Comparison of ENCODE assay signal across 9 cellular contexts in the genomic region with DNA sequence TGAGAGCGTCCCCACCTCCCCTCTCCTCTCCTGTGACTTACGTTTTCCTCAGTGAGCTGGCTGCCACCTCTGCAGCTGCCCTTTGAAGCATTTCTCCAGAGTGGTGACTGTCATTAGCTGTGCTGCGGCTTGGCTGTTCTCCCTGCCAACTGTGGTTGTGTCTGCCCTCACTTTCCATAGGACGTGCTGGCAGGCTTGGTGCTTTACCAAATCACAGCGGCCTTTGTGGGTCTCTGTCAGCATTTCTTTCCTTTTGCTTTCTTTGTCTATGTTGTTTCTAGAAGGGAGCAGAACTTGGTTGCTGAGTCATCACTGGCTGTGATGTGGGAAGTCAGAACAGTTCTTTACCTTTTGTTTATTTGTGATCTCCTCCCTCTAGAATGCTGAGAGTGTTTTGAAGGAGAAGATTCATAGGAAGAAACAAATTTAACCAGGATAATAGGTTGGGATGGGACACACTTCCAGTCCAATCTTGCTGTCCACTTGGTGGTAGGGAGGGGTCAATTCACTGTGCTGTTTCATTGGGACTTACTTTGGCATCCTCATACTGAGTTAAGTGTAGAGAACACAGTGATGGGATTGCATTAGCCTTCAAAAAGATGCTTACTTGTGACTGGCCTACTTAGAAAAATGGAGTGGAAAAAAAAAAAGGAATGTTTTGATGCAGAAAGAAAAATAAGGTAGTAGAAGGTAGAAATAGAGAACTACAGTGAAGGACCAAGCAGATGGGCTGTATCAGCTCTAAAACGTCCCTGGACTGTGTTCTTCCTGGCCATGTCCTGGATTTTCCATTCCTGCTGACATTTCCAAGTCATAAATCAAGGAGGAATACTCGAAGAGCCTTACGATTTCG.
DNase-seq lines count a peak whose midpoint lies in the region; ATAC-seq and TF ChIP-seq lines count a peak whose summit lies in the region.
"Had no signal": no experiment of that assay in that cellular context is flagged by ENCODE, and none has a peak within 500 bp of the region (broad histone marks: within the 10 kb centered on the region; RNA-seq: fewer than 3 reads in every experiment).

No MANE protein-coding gene starts in this region.

- peak; percentile 70 for DNase-seq in AG10803 (ENCODE audit: low read depth)
- DNase-seq in PC-3 = peak; percentile 41
- peak; percentile 73 for DNase-seq in epithelial cell of esophagus (ENCODE audit: low read depth)
- DNase-seq in trophoblast cell = peak in 1 of 2 donors; percentile 25
- no peak for DNase-seq in glutamatergic neuron
- DNase-seq in NCI-H82 (lab: John Stamatoyannopoulos, UW) = no peak
- no peak for DNase-seq in naive thymus-derived CD8-positive, alpha-beta T cell
- no peak for DNase-seq in NCI-H187 (lab: John Stamatoyannopoulos, UW)

- H4K20me1 ChIP-seq in PC-3 (ENCODE audit: low read length) = no peaks in the 10 kb centered on the region

- no peak overlapping the region for H4K12ac ChIP-seq in trophoblast cell (ENCODE audit: low read depth, low read length)

- intact Hi-C loops in PC-3 (cut with micrococcal nuclease) = no loop called here

- H3F3A ChIP-seq in PC-3 (ENCODE audit: low read length, unreplicated experiment) = no peaks in the 10 kb centered on the region

- H3K4me2 ChIP-seq in PC-3 (ENCODE audit: low read length) (peak overlapping the region; percentile 32; the same call in 1 of the 2 replicates), trophoblast cell (ENCODE audit: low read length) (no peak overlapping the region)

- H3K4me1 ChIP-seq in PC-3 (ENCODE audit: insufficient read depth, low read length) = peaks cover 15% of the 10 kb centered on the region
- H3K4me1 ChIP-seq in trophoblast cell (ENCODE audit: control insufficient read depth in 1 of 2, insufficient read depth in 2 of 2, low read length in 2 of 2) = peaks cover 6 to 8% of the 10 kb centered on the region in 2 experiments

- peaks cover 13% of the 10 kb centered on the region for H3K79me1 ChIP-seq in trophoblast cell (ENCODE audit: low read length)

- CTCF ChIA-PET in PC-3 (lab: Charles Lee) = no interaction called here

- peak overlapping the region; percentile 35 for H2AK5ac ChIP-seq in trophoblast cell (ENCODE audit: low read length)

- H3K9me3 Mint-ChIP-seq in glutamatergic neuron (ENCODE audit: unreplicated experiment) = no peaks in the 10 kb centered on the region
- H3K9me3 Mint-ChIP-seq in naive thymus-derived CD8-positive, alpha-beta T cell = no peaks in the 10 kb centered on the region
- H3K9me3 Mint-ChIP-seq: memory B cell had no signal

- peak overlapping the region; percentile 76 for H2BK120ac ChIP-seq in trophoblast cell (ENCODE audit: insufficient read depth, low read length, poor library complexity)

- no peaks in the 10 kb centered on the region for H3K36me3 ChIP-seq in PC-3 (ENCODE audit: low read depth, low read length)
- H3K36me3 ChIP-seq in trophoblast cell (ENCODE audit: control insufficient read depth in 1 of 2, insufficient read depth in 2 of 2, low read length in 2 of 2) = no peaks in the 10 kb centered on the region

- no peak overlapping the region for H3K27ac Mint-ChIP-seq in glutamatergic neuron (ENCODE audit: unreplicated experiment)
- H3K27ac Mint-ChIP-seq in naive thymus-derived CD8-positive, alpha-beta T cell = peak overlapping the region in 1 of 10 donors; percentile 57
- H3K27ac Mint-ChIP-seq: memory B cell had no signal

- H3K27ac ChIP-seq in PC-3 (ENCODE audit: low read length) = no peak overlapping the region
- no peak overlapping the region for H3K27ac ChIP-seq in trophoblast cell (ENCODE audit: low read depth, low read length)

- peak overlapping the region; percentile 54 for H4K91ac ChIP-seq in trophoblast cell (ENCODE audit: low read depth, low read length)

- peaks cover 6% of the 10 kb centered on the region for H3K4me1 Mint-ChIP-seq in glutamatergic neuron (ENCODE audit: low read depth, unreplicated experiment)
- H3K4me1 Mint-ChIP-seq in naive thymus-derived CD8-positive, alpha-beta T cell = peaks cover 0 to 7% (median 2%) of the 10 kb centered on the region in 4 donors
- H3K4me1 Mint-ChIP-seq: memory B cell had no signal

- H4K8ac ChIP-seq in trophoblast cell (ENCODE audit: low read depth, low read length) = peak overlapping the region; percentile 11

- peak overlapping the region; percentile 59 for H2AFZ ChIP-seq in PC-3 (ENCODE audit: low read length)
- H2AFZ ChIP-seq in trophoblast cell (ENCODE audit: insufficient read depth, low read length, poor library complexity) = peak overlapping the region; percentile 19

- no peak overlapping the region for H3K4me3 Mint-ChIP-seq in glutamatergic neuron (ENCODE audit: unreplicated experiment)
- H3K4me3 Mint-ChIP-seq in naive thymus-derived CD8-positive, alpha-beta T cell = no peak overlapping the region
- H3K4me3 Mint-ChIP-seq: memory B cell had no signal

- no peaks in the 10 kb centered on the region for H3K9me2 ChIP-seq in PC-3 (replicated peaks; ENCODE audit: low read length)

- H3K9ac ChIP-seq in PC-3 (ENCODE audit: low read length) (no peak overlapping the region), trophoblast cell (ENCODE audit: low read length) (no peak overlapping the region)

- H2BK12ac ChIP-seq in trophoblast cell (ENCODE audit: low read length) = peak overlapping the region; percentile 79

- no peak for TF ChIP-seq CTCF in AG10803 (conservative IDR thresholded peaks at IDR 0.05; ENCODE audit: low read length)
- TF ChIP-seq CTCF in PC-3 (conservative IDR thresholded peaks at IDR 0.05; ENCODE audit: low read depth, low read length) = no peak
- no peak for TF ChIP-seq CTCF in epithelial cell of esophagus (IDR thresholded peaks at IDR 0.05; ENCODE audit: insufficient read depth, low read depth, low read length, missing control alignments)
- no peak for TF ChIP-seq CTCF in glutamatergic neuron (IDR thresholded peaks at IDR 0.05; ENCODE audit: partially characterized antibody, unreplicated experiment)

- no TSS peak for BruUV-seq in PC-3 (replicated peaks; lab: Mats Ljungman, UMichigan)

- ATAC-seq in PC-3 = peak; percentile 38
- no peak for ATAC-seq in naive thymus-derived CD8-positive, alpha-beta T cell

- H3K27me3 ChIP-seq in PC-3 (ENCODE audit: low read length) = no peaks in the 10 kb centered on the region
- no peaks in the 10 kb centered on the region for H3K27me3 ChIP-seq in trophoblast cell (ENCODE audit: insufficient read depth, low read length)

- peak overlapping the region; percentile 10 for H3K14ac ChIP-seq in trophoblast cell (ENCODE audit: low read length)

- no CpG with 5 or more reads among the region's 9 CpGs for WGBS in trophoblast cell (ENCODE audit: extremely low coverage, insufficient coverage, insufficient read length)

- H3K4ac ChIP-seq in trophoblast cell (ENCODE audit: low read depth, low read length) = no peak overlapping the region

- H2BK5ac ChIP-seq in trophoblast cell (ENCODE audit: low read depth, low read length, poor library complexity) = no peak overlapping the region

- H3K36me3 Mint-ChIP-seq in glutamatergic neuron (ENCODE audit: unreplicated experiment) = no peaks in the 10 kb centered on the region
- no peaks in the 10 kb centered on the region for H3K36me3 Mint-ChIP-seq in naive thymus-derived CD8-positive, alpha-beta T cell
- H3K36me3 Mint-ChIP-seq: memory B cell had no signal

- no peaks in the 10 kb centered on the region for H3K9me3 ChIP-seq in PC-3 (ENCODE audit: low read length)
- no peaks in the 10 kb centered on the region for H3K9me3 ChIP-seq in trophoblast cell (ENCODE audit: insufficient read depth, low read depth, low read length)

- no peaks in the 10 kb centered on the region for H3K27me3 Mint-ChIP-seq in glutamatergic neuron (ENCODE audit: unreplicated experiment)
- H3K27me3 Mint-ChIP-seq in naive thymus-derived CD8-positive, alpha-beta T cell = peaks cover 17 to 45% (median 34%) of the 10 kb centered on the region in 5 donors

- H3K79me2 ChIP-seq in PC-3 (ENCODE audit: low read length) (no peaks in the 10 kb centered on the region), trophoblast cell (ENCODE audit: control insufficient read depth, insufficient read depth, low read length, poor library complexity) (no peaks in the 10 kb centered on the region)

- H3K23ac ChIP-seq in trophoblast cell (ENCODE audit: low read length) = no peak overlapping the region

- H3K18ac ChIP-seq in trophoblast cell (ENCODE audit: low read length) = peak overlapping the region; percentile 8

- H3K4me3 ChIP-seq in AG10803 (ENCODE audit: low read length) (peak overlapping the region; percentile 18; the same call in 1 of the 2 replicates), PC-3 (ENCODE audit: low read length) (no peak overlapping the region), epithelial cell of esophagus (ENCODE audit: low read length) (peak overlapping the region; percentile 6), trophoblast cell (ENCODE audit: low read depth, low read length) (no peak overlapping the region)

- POLR2A ChIA-PET in PC-3 (lab: Charles Lee; ENCODE audit: unreplicated experiment) = no interaction called here
- POLR2A ChIA-PET in naive thymus-derived CD8-positive, alpha-beta T cell (lab: Charles Lee) = interaction anchor here (0.7 kb wide), 1 partner anchor 423 kb away, joined by 4 read pairs; no protein-coding TSS in a partner anchor

Comparison
In these comparisons a context has a peak if more than half of its experiments do, and no peak if none do; other contexts are left out.
1. DNase-seq: peak in AG10803 (single experiment), PC-3 (single experiment) and epithelial cell of esophagus (single experiment); none in glutamatergic neuron (single experiment), NCI-H82 (single experiment), naive thymus-derived CD8-positive, alpha-beta T cell (0 of 10) and NCI-H187 (0 of 2).
2. H3K4me3 ChIP-seq: peak in AG10803 (single experiment) and epithelial cell of esophagus (single experiment); none in PC-3 (single experiment) and trophoblast cell (single experiment).